7 cellular contexts compared by ENCODE assay signal in genomic region chr7:29239638-29240037, GRCh38. TPM values are rescaled to one million over a fixed set of nuclear protein-coding genes. Genes with fewer than 3 reads are reported as not detected.
A peak's percentile ranks its signal among the peaks of the same experiment; 100 is the strongest.
DNase-seq lines count a peak whose midpoint lies in the region; ATAC-seq and TF ChIP-seq lines count a peak whose summit lies in the region.

No MANE protein-coding gene starts in this region.

- H3K9me3 Mint-ChIP-seq in CD8-positive, alpha-beta T cell, result no peaks in the 10 kb centered on the region
- peaks cover 8% of the 10 kb centered on the region; the same call in 2 of the 3 replicates for H3K9me3 Mint-ChIP-seq in GM23338
- no peaks in the 10 kb centered on the region for H3K9me3 Mint-ChIP-seq in activated CD4-positive, alpha-beta memory T cell treated with anti-CD3 and anti-CD28 coated beads, Interleukin-2, amount 10 ng/mL, durations not matched to agents 7 days and 5 days

- no peak for TF ChIP-seq POLR2A in right lobe of liver (IDR thresholded peaks at IDR 0.05)

- no peak overlapping the region for H3K4me3 Mint-ChIP-seq in CD8-positive, alpha-beta T cell
- no peak overlapping the region for H3K4me3 Mint-ChIP-seq in GM23338
- H3K4me3 Mint-ChIP-seq in activated CD4-positive, alpha-beta memory T cell treated with anti-CD3 and anti-CD28 coated beads, Interleukin-2, amount 10 ng/mL, durations not matched to agents 7 days and 5 days, result no peak overlapping the region

- no peaks in the 10 kb centered on the region for H3F3A ChIP-seq in GM23338 (replicated peaks; ENCODE audit: low read depth)

- DNase-seq in CD8-positive, alpha-beta T cell, result no peak
- DNase-seq in GM23338 (ENCODE audit: low spot score) (peak; percentile 45), right lobe of liver (peak in 1 of 3 donors; percentile 34), activated gamma-delta T cell treated with Interleukin-2 at 50 U/mL for 16 hours (no peak)
- DNase-seq in activated CD4-positive, alpha-beta memory T cell treated with anti-CD3 and anti-CD28 coated beads, Interleukin-2, amount 10 ng/mL, durations not matched to agents 7 days and 5 days, result peak; percentile 29

- H3K79me2 ChIP-seq in GM23338 (replicated peaks; ENCODE audit: insufficient read depth), result no peaks in the 10 kb centered on the region

- POLR2A ChIA-PET in CD8-positive, alpha-beta T cell (lab: Charles Lee), result no interaction called here
- POLR2A ChIA-PET in activated CD4-positive, alpha-beta memory T cell treated with anti-CD3 and anti-CD28 coated beads, Interleukin-2, amount 10 ng/mL, durations not matched to agents 7 days and 5 days (lab: Charles Lee), result no interaction called here

- H3K36me3 Mint-ChIP-seq in CD8-positive, alpha-beta T cell, result no peaks in the 10 kb centered on the region
- peaks cover 8% of the 10 kb centered on the region for H3K36me3 Mint-ChIP-seq in GM23338 (ENCODE audit: low read depth)
- H3K36me3 Mint-ChIP-seq in activated CD4-positive, alpha-beta memory T cell treated with anti-CD3 and anti-CD28 coated beads, Interleukin-2, amount 10 ng/mL, durations not matched to agents 7 days and 5 days (ENCODE audit: low read depth), result no peaks in the 10 kb centered on the region

- H3K4me1 Mint-ChIP-seq in CD8-positive, alpha-beta T cell (ENCODE audit: low read depth), result peaks cover 15% of the 10 kb centered on the region
- H3K4me1 Mint-ChIP-seq in GM23338, result peaks cover 20% of the 10 kb centered on the region
- H3K4me1 Mint-ChIP-seq in activated CD4-positive, alpha-beta memory T cell treated with anti-CD3 and anti-CD28 coated beads, Interleukin-2, amount 10 ng/mL, durations not matched to agents 7 days and 5 days, result peaks cover 16% of the 10 kb centered on the region

- whole genome bisulfite sequencing in right lobe of liver (ENCODE audit: insufficient coverage, low coverage, low lambda C conversion rate, missing lambda C conversion rate), result 90% methylated on average over 1 of the region's 1 CpG

- no peaks in the 10 kb centered on the region for H3K36me3 ChIP-seq in CD8-positive, alpha-beta T cell (ENCODE audit: insufficient read depth, low read length)
- no peaks in the 10 kb centered on the region for H3K36me3 ChIP-seq in GM23338 (ENCODE audit: insufficient read depth)
- no peaks in the 10 kb centered on the region for H3K36me3 ChIP-seq in right lobe of liver

- no peaks in the 10 kb centered on the region for H3K27me3 ChIP-seq in CD8-positive, alpha-beta T cell (ENCODE audit: insufficient read depth, low read length)
- H3K27me3 ChIP-seq in GM23338 (ENCODE audit: insufficient read depth) (no peaks in the 10 kb centered on the region), right lobe of liver (no peaks in the 10 kb centered on the region)

- H3K27ac Mint-ChIP-seq in CD8-positive, alpha-beta T cell, result no peak overlapping the region
- H3K27ac Mint-ChIP-seq in GM23338, result no peak overlapping the region
- H3K27ac Mint-ChIP-seq in activated CD4-positive, alpha-beta memory T cell treated with anti-CD3 and anti-CD28 coated beads, Interleukin-2, amount 10 ng/mL, durations not matched to agents 7 days and 5 days, result no peak overlapping the region

- ATAC-seq in CD8-positive, alpha-beta T cell, result no peak
- ATAC-seq in GM23338, result peak; percentile 47
- peak; percentile 70 to 78 (median 74) for ATAC-seq in right lobe of liver
- no peak for ATAC-seq in GM21367 (IDR thresholded peaks at IDR 0.05; ENCODE audit: unreplicated experiment)
- ATAC-seq in GM19463 (IDR thresholded peaks at IDR 0.05; ENCODE audit: unreplicated experiment), result no peak

- H3K9me3 ChIP-seq in CD8-positive, alpha-beta T cell (ENCODE audit: low read length), result no peaks in the 10 kb centered on the region
- H3K9me3 ChIP-seq in right lobe of liver, result no peaks in the 10 kb centered on the region

- CTCF ChIA-PET in CD8-positive, alpha-beta T cell (lab: Charles Lee), result interaction anchor here (0.9 to 1.8 kb wide), 4 partner anchors 9 to 169 kb away, joined by 3 to 8 read pairs (median 4); no protein-coding TSS in a partner anchor
- CTCF ChIA-PET in activated CD4-positive, alpha-beta memory T cell treated with anti-CD3 and anti-CD28 coated beads, Interleukin-2, amount 10 ng/mL, durations not matched to agents 7 days and 5 days (lab: Charles Lee), result interaction anchor here (0.5 to 1.7 kb wide), 3 partner anchors 15 to 146 kb away, joined by 3 to 9 read pairs (median 4); no protein-coding TSS in a partner anchor

- H3K4me3 ChIP-seq in CD8-positive, alpha-beta T cell (ENCODE audit: low read depth, low read length), result no peak overlapping the region
- H3K4me3 ChIP-seq in GM23338 (no peak overlapping the region), right lobe of liver (no peak overlapping the region)

- H4K20me1 ChIP-seq in GM23338 (replicated peaks; ENCODE audit: insufficient read depth), result no peaks in the 10 kb centered on the region

- H2AFZ ChIP-seq in GM23338, result no peak overlapping the region

- H3K4me1 ChIP-seq in CD8-positive, alpha-beta T cell (ENCODE audit: insufficient read depth, low read length), result no peaks in the 10 kb centered on the region
- H3K4me1 ChIP-seq in GM23338 (ENCODE audit: insufficient read depth) (peaks cover 14% of the 10 kb centered on the region; the same call in 1 of the 2 replicates), right lobe of liver (peaks cover 0 to 14% (median 6%) of the 10 kb centered on the region in 4 donors)

- no peak overlapping the region for H3K27ac ChIP-seq in CD8-positive, alpha-beta T cell (ENCODE audit: low read depth, low read length)
- H3K27ac ChIP-seq in GM23338 (ENCODE audit: low read depth) (no peak overlapping the region), right lobe of liver (no peak overlapping the region)

- intact Hi-C loops in CD8-positive, alpha-beta T cell (cut with DNase I, micrococcal nuclease), result loop anchor here (1.0 to 5.0 kb wide), 4 partner anchors 47 to 169 kb away; partner anchors contain the start of gene CHN2 (in 1 of the 2)
- intact Hi-C loops in right lobe of liver (cut with DNase I), result no loop called here

- peak; percentile 34 for TF ChIP-seq CTCF in CD8-positive, alpha-beta T cell (IDR thresholded peaks at IDR 0.05)
- TF ChIP-seq CTCF in GM23338 (conservative IDR thresholded peaks at IDR 0.05; ENCODE audit: low read depth in 2 of 2) (peak; percentile 68 to 74), right lobe of liver (IDR thresholded peaks at IDR 0.05) (peak; percentile 44 to 77 (median 58))

- H3K9me2 ChIP-seq in GM23338 (ENCODE audit: insufficient read depth), result no peaks in the 10 kb centered on the region

- H3K4me2 ChIP-seq in GM23338, result no peak overlapping the region

- no peaks in the 10 kb centered on the region for H3K27me3 Mint-ChIP-seq in CD8-positive, alpha-beta T cell (ENCODE audit: low read depth)
- peaks cover 5% of the 10 kb centered on the region for H3K27me3 Mint-ChIP-seq in GM23338 (ENCODE audit: insufficient read depth, low read depth, poor library complexity)
- H3K27me3 Mint-ChIP-seq in activated CD4-positive, alpha-beta memory T cell treated with anti-CD3 and anti-CD28 coated beads, Interleukin-2, amount 10 ng/mL, durations not matched to agents 7 days and 5 days, result peaks cover 23% of the 10 kb centered on the region

TF ChIP-seq in GM23338, 12 proteins besides CTCF, POLR2A, EP300 and RAD21 (continues in another document):
- TF ChIP-seq CREB1 (CRISPR knock-in tag; IDR thresholded peaks at IDR 0.05; ENCODE audit: low read depth) (no peak), POLR2AphosphoS5 (IDR thresholded peaks at IDR 0.05; ENCODE audit: low read depth) (no peak), NANOG (IDR thresholded peaks at IDR 0.05; ENCODE audit: borderline replicate concordance) (no peak)

RNA-seq across cellular contexts. Expression of gene CHN2, which starts 45.1 kb away (rescaled TPM):
- 10 to 100 TPM in 1 of 2 experiments, 1 to 10 TPM in 1; 9.9 to 10.3 TPM for total RNA-seq in CD8-positive, alpha-beta T cell
- total RNA-seq in GM23338 (2014; rRNA removed; shearing (Covaris generic)), result 7.5 and 8.8 TPM in 2 replicates
- polyA plus RNA-seq in GM23338 (2016; fragmentation: Nextera tagmentation; extraction: Ambion mirVana), result 6.1 and 9.2 TPM in 2 replicates
- 1 to 10 TPM; 6.8 to 7.4 TPM for total RNA-seq in activated CD4-positive, alpha-beta memory T cell treated with anti-CD3 and anti-CD28 coated beads, Interleukin-2, amount 10 ng/mL, durations not matched to agents 7 days and 5 days
- 10 to 100 TPM; 20.1 to 57.7 (median 31.5) TPM for total RNA-seq in right lobe of liver

Comparison
In these comparisons a context has a peak if more than half of its experiments do, and no peak if none do; other contexts are left out.
1. ATAC-seq: peak in GM23338 (single experiment) and right lobe of liver (4 of 4); none in CD8-positive, alpha-beta T cell (single experiment), GM21367 (single experiment) and GM19463 (single experiment).
2. DNase-seq: peak in GM23338 (single experiment) and activated CD4-positive, alpha-beta memory T cell treated with anti-CD3 and anti-CD28 coated beads, Interleukin-2, amount 10 ng/mL, durations not matched to agents 7 days and 5 days (single experiment); none in CD8-positive, alpha-beta T cell (0 of 7) and activated gamma-delta T cell treated with Interleukin-2 at 50 U/mL for 16 hours (single experiment).
3. intact Hi-C loops: an anchor here in CD8-positive, alpha-beta T cell (1.0 to 5.0 kb wide); none called in right lobe of liver.
4. Peak in every context shown above with its lines, with median percentiles within 50 percentile points of each other: CTCF ChIP-seq.